In genomic region chr12:1531160-1531653, GRCh38 we compare ENCODE assay signal across 8 cellular contexts.
A peak's percentile ranks its signal among the peaks of the same experiment; 100 is the strongest.
DNase-seq lines count a peak whose midpoint lies in the region; ATAC-seq and TF ChIP-seq lines count a peak whose summit lies in the region.

No MANE protein-coding gene starts in this region.

- peaks cover 41% of the 10 kb centered on the region for H4K20me1 ChIP-seq in osteoblast (ENCODE audit: insufficient read depth, low read length)

- no peaks in the 10 kb centered on the region for H3K36me3 ChIP-seq in Peyer's patch
- no peaks in the 10 kb centered on the region for H3K36me3 ChIP-seq in esophagus (ENCODE audit: control insufficient read depth in 2 of 2, insufficient read depth in 2 of 2, low read length in 1 of 2)
- H3K36me3 ChIP-seq in osteoblast (ENCODE audit: insufficient read depth, low read length), result no peaks in the 10 kb centered on the region

- H3K27ac ChIP-seq in Peyer's patch (no peak overlapping the region), esophagus (ENCODE audit: low read depth in 2 of 2, low read length in 1 of 2) (no peak overlapping the region), osteoblast (ENCODE audit: low read depth, low read length) (peak overlapping the region; percentile 57)

- no peak for ATAC-seq in GM19351 (IDR thresholded peaks at IDR 0.05; ENCODE audit: unreplicated experiment)

- TF ChIP-seq POLR2A in Peyer's patch (IDR thresholded peaks at IDR 0.05), result no peak

- no peak overlapping the region for H2AFZ ChIP-seq in osteoblast (ENCODE audit: low read length)

- WGBS in esophagus, 2 donors, result 2 to 3% methylated on average over 33 to 56 of the region's 56 CpGs

- peak; percentile 48 for DNase-seq in COLO668 (lab: John Stamatoyannopoulos, UW; ENCODE audit: unreplicated experiment)
- no peak for DNase-seq in Peyer's patch
- peak; percentile 89 for DNase-seq in osteoblast (ENCODE audit: insufficient read length, low spot score, missing footprints)
- DNase-seq in NCI-H1048 (lab: John Stamatoyannopoulos, UW), result no peak
- DNase-seq in NCI-H774 (lab: John Stamatoyannopoulos, UW), result no peak
- no peak for DNase-seq in HUDEP-2 (lab: John Stamatoyannopoulos, UW; ENCODE audit: unreplicated experiment in 76 of 76)

- H3K27me3 ChIP-seq in Peyer's patch, result peaks cover 0 to 24% of the 10 kb centered on the region in 2 donors
- H3K27me3 ChIP-seq in esophagus (ENCODE audit: control insufficient read depth in 1 of 2, insufficient read depth in 2 of 2, low read length in 2 of 2), result no peaks in the 10 kb centered on the region
- no peaks in the 10 kb centered on the region for H3K27me3 ChIP-seq in osteoblast (ENCODE audit: insufficient read depth, low read length)

- peaks cover 68% of the 10 kb centered on the region for H3K79me2 ChIP-seq in osteoblast (ENCODE audit: insufficient read depth, low read length)

- H3K4me3 ChIP-seq in Peyer's patch, result peak overlapping the region; percentile 33 to 63 (median 53)
- peak overlapping the region; percentile 55 to 80 for H3K4me3 ChIP-seq in esophagus (ENCODE audit: low read depth in 1 of 2, low read length in 2 of 2)
- peak overlapping the region; percentile 81 for H3K4me3 ChIP-seq in osteoblast (ENCODE audit: insufficient read depth, low read length)

- peak overlapping the region; percentile 78 for H3K4me2 ChIP-seq in osteoblast (ENCODE audit: insufficient read depth, low read length)

- H3K4me1 ChIP-seq in Peyer's patch, result peaks cover 0 to 24% (median 0%) of the 10 kb centered on the region in 4 donors
- peaks cover 2 to 6% of the 10 kb centered on the region in 2 donors for H3K4me1 ChIP-seq in esophagus (ENCODE audit: control insufficient read depth in 2 of 2, insufficient read depth in 2 of 2, low read length in 1 of 2)
- peaks cover 59% of the 10 kb centered on the region for H3K4me1 ChIP-seq in osteoblast (ENCODE audit: insufficient read depth, low read length)

- TF ChIP-seq CTCF in Peyer's patch (IDR thresholded peaks at IDR 0.05) (no peak), osteoblast (IDR thresholded peaks at IDR 0.05; ENCODE audit: extremely low read depth, low read depth, low read length) (no peak)

- H3K9me3 ChIP-seq in Peyer's patch (no peaks in the 10 kb centered on the region), esophagus (ENCODE audit: control insufficient read depth in 2 of 2, insufficient read depth in 1 of 2, low read depth in 1 of 2, low read length in 1 of 2) (no peaks in the 10 kb centered on the region), osteoblast (ENCODE audit: low read depth, low read length) (no peaks in the 10 kb centered on the region)

Comparison
In these comparisons a context has a peak if more than half of its experiments do, and no peak if none do; other contexts are left out.
1. DNase-seq: peak in COLO668 (single experiment) and osteoblast (single experiment); none in Peyer's patch (0 of 3), NCI-H1048 (single experiment), NCI-H774 (single experiment) and HUDEP-2 (0 of 76).
2. Peak in every context shown above with its lines, with median percentiles within 50 percentile points of each other: H3K4me3 ChIP-seq.